In genomic region chr10:115996031-115996430, GRCh38 we compare ENCODE assay signal across 10 cellular contexts.
DNase-seq lines count a peak whose midpoint lies in the region; TF ChIP-seq lines count a peak whose summit lies in the region.
"Had no signal": no experiment of that assay in that cellular context is flagged by ENCODE, and none has a peak within 500 bp of the region (broad histone marks: within the 10 kb centered on the region; RNA-seq: fewer than 3 reads in every experiment).

No MANE protein-coding gene starts in this region.

- H3K9me3 ChIP-seq in HUES64 (ENCODE audit: insufficient read depth, low read depth, low read length): peaks cover 29% of the 10 kb centered on the region
- H3K9me3 ChIP-seq: Caco-2 had no signal

- peak overlapping the region; percentile 63; the same call in 1 of the 2 replicates for H3K27ac ChIP-seq in HUES64 (ENCODE audit: low read depth, low read length)
- H3K27ac ChIP-seq: 22Rv1 had no signal

- H3K4me3 ChIP-seq in HUES64 (ENCODE audit: low read length): no peak overlapping the region

- H3K27ac Mint-ChIP-seq in endothelial cell (ENCODE audit: unreplicated experiment): no peak overlapping the region
- H3K27ac Mint-ChIP-seq: CD8-positive, alpha-beta memory T cell had no signal

- 0% methylated on average over 1 of the region's 1 CpG for WGBS in HUES64

- no peak for TF ChIP-seq CTCF in endothelial cell (IDR thresholded peaks at IDR 0.05; ENCODE audit: unreplicated experiment)

- no peaks in the 10 kb centered on the region for H3K36me3 Mint-ChIP-seq in endothelial cell (ENCODE audit: low read depth, unreplicated experiment)
- H3K36me3 Mint-ChIP-seq: CD8-positive, alpha-beta memory T cell had no signal

- H3K27me3 ChIP-seq in HUES64 (ENCODE audit: insufficient read depth, low read length): peaks cover 36% of the 10 kb centered on the region

- no peaks in the 10 kb centered on the region for H3K27me3 Mint-ChIP-seq in endothelial cell (ENCODE audit: unreplicated experiment)

- no peaks in the 10 kb centered on the region for H3K4me1 Mint-ChIP-seq in endothelial cell (ENCODE audit: unreplicated experiment)
- H3K4me1 Mint-ChIP-seq: CD8-positive, alpha-beta memory T cell had no signal

- peaks cover 10% of the 10 kb centered on the region for H3K4me1 ChIP-seq in HUES64 (ENCODE audit: insufficient read depth, low read length)

- no peaks in the 10 kb centered on the region for H3K9me3 Mint-ChIP-seq in endothelial cell (ENCODE audit: unreplicated experiment)

- H3K9ac ChIP-seq in HUES64 (ENCODE audit: low read depth, low read length): no peak overlapping the region

- no peak overlapping the region for H3K4me3 Mint-ChIP-seq in endothelial cell (ENCODE audit: unreplicated experiment)
- H3K4me3 Mint-ChIP-seq: CD8-positive, alpha-beta memory T cell had no signal

- DNase-seq in ELF-1 (ENCODE audit: low read depth, low spot score) (peak; percentile 50), iPS DF 19.7 (ENCODE audit: low read depth, low spot score) (peak; percentile 63), iPS-NIHi7 (ENCODE audit: extremely low spot score) (peak; percentile 57), ecto neural progenitor cell (ENCODE audit: low spot score) (no peak), endothelial cell (ENCODE audit: low spot score) (no peak), hypothalamus (lab: John Stamatoyannopoulos, UW) (no peak)
- DNase-seq: Caco-2; CD8-positive, alpha-beta memory T cell had no signal

- H3K36me3 ChIP-seq in HUES64 (ENCODE audit: insufficient read depth, low read length): no peaks in the 10 kb centered on the region

Comparison
In these comparisons a context has a peak if more than half of its experiments do, and no peak if none do; other contexts are left out.
1. DNase-seq: peak in ELF-1 (single experiment), iPS DF 19.7 (single experiment) and iPS-NIHi7 (single experiment); none in ecto neural progenitor cell (single experiment), endothelial cell (single experiment) and hypothalamus (0 of 51).